Comparison of ENCODE assay signal across 26 cellular contexts in genomic region chr2:241084856-241085444, GRCh38.
"Had no signal": no experiment of that assay in that cellular context is flagged by ENCODE, and none has a peak within 500 bp of the region (broad histone marks: within the 10 kb centered on the region; RNA-seq: fewer than 3 reads in every experiment).

No MANE protein-coding gene starts in this region.

- DNase-seq: activated CD4-positive, alpha-beta T cell treated with anti-CD3 and anti-CD28 coated beads, Interleukin-2, amount 10 ng/mL, durations not matched to agents 24 days and 14 days; activated CD4-positive, alpha-beta T cell treated with anti-CD3 and anti-CD28 coated beads, Interleukin-2, amount 50 U/mL, for 48 hours; activated CD4-positive, CD25-positive, alpha-beta regulatory T cell treated with anti-CD3 and anti-CD28 coated beads, Interleukin-2, amount 50 U/mL, for 72 hours; activated effector memory CD4-positive, alpha-beta T cell treated with Interleukin-2 at 50 U/mL for 16 hours; activated naive CD4-positive, alpha-beta T cell treated with Interleukin-2 at 50 U/mL for 16 hours; activated naive CD8-positive, alpha-beta T cell treated with anti-CD3 and anti-CD28 coated beads, Interleukin-2, amount 50 U/mL, for 24 hours; activated T-cell treated with anti-CD3 and anti-CD28 coated beads for 4 hours; amniotic stem cell; MM.1S; NCI-H1105; NCI-H1436 treated with DMSO at 0.1 percent for 48 hours; NCI-H187; NCI-H2081; NCI-H510A treated with DMSO at 0.1 percent for 48 hours; NCI-H69; NK-92 treated with Interleukin-12 subunit alpha and Interleukin-12 subunit beta, amount 100 ng/mL, for 24 hours; Peyer's patch; Right ventricle myocardium superior; SJCRH30; T-helper 9 cell had no signal

- ATAC-seq: activated naive CD4-positive, alpha-beta T cell treated with anti-CD3 and anti-CD28 coated beads, Interleukin-2, amount 50 U/mL, for 72 hours; activated naive CD8-positive, alpha-beta T cell treated with anti-CD3 and anti-CD28 coated beads, Interleukin-2, amount 50 U/mL, for 24 hours; WTC11 had no signal

- H3K9me3 Mint-ChIP-seq: activated CD4-positive, alpha-beta T cell treated with anti-CD3 and anti-CD28 coated beads, Interleukin-2, amount 10 ng/mL, durations not matched to agents 24 days and 14 days; T-helper 1 cell treated with Interleukin-12 subunit alpha and Interleukin-12 subunit beta and Interleukin-4 antibody, amounts not matched to agents 30 μg/mL and 1 μg/mL, for 36 hours; WTC11 had no signal

- H3K27ac Mint-ChIP-seq: activated naive CD8-positive, alpha-beta T cell treated with anti-CD3 and anti-CD28 coated beads, Interleukin-2, amount 50 U/mL, for 24 hours; brain; T-helper 1 cell treated with Interleukin-12 subunit alpha and Interleukin-12 subunit beta and Interleukin-4 antibody, amounts not matched to agents 30 μg/mL and 1 μg/mL, for 36 hours; WTC11 had no signal

- H3K4me3 Mint-ChIP-seq: activated CD4-positive, alpha-beta T cell treated with anti-CD3 and anti-CD28 coated beads, Interleukin-2, amount 10 ng/mL, durations not matched to agents 24 days and 14 days; activated naive CD8-positive, alpha-beta T cell treated with anti-CD3 and anti-CD28 coated beads, Interleukin-2, amount 50 U/mL, for 24 hours; brain; T-helper 1 cell treated with Interleukin-12 subunit alpha and Interleukin-12 subunit beta and Interleukin-4 antibody, amounts not matched to agents 30 μg/mL and 1 μg/mL, for 36 hours; WTC11 had no signal

- H3K9me3 ChIP-seq: ascending aorta, Peyer's patch, SJCRH30 had no signal

- H3K4me1 Mint-ChIP-seq: activated CD4-positive, alpha-beta T cell treated with anti-CD3 and anti-CD28 coated beads, Interleukin-2, amount 10 ng/mL, durations not matched to agents 24 days and 14 days; brain had no signal

- H3K27ac ChIP-seq: ascending aorta, Peyer's patch, RWPE1, SJCRH30 had no signal

- H3K27me3 Mint-ChIP-seq: activated CD4-positive, alpha-beta T cell treated with anti-CD3 and anti-CD28 coated beads, Interleukin-2, amount 10 ng/mL, durations not matched to agents 24 days and 14 days; activated naive CD8-positive, alpha-beta T cell treated with anti-CD3 and anti-CD28 coated beads, Interleukin-2, amount 50 U/mL, for 24 hours had no signal

- H3K4me1 ChIP-seq: ascending aorta, Peyer's patch had no signal

- H3K27me3 ChIP-seq: ascending aorta, Peyer's patch, SJCRH30 had no signal

- H3K4me3 ChIP-seq: ascending aorta, Peyer's patch, SJCRH30 had no signal
